8 cellular contexts compared by ENCODE assay signal in the genomic region with DNA sequence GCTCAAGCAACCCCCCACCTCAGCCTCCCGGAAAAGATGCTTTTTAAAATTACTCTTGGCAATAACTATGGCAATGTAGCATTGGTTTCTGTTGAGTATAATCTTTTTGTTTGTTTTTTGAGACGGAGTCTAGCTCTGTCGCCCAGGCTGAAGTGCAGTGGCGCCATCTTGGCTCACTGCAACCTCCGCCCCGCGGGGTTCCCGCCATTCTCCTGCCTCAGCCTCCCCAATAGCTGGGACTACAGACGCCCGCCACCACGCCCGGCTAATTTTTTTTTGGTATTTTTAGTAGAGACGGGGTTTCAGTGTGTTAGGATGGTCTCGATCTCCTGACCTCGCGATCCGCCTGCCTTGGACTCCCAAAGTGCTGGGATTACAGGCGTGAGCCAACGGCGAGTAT. TPM values are rescaled to one million over a fixed set of nuclear protein-coding genes. Genes with fewer than 3 reads are reported as not detected.
DNase-seq lines count a peak whose midpoint lies in the region; ATAC-seq and TF ChIP-seq lines count a peak whose summit lies in the region.
"Not testable (repeated sequence)": the region's sequence is repeated elsewhere in the genome, so short reads cannot be mapped to it uniquely, and the experiment has no call there.

No MANE protein-coding gene starts in this region.

- intact Hi-C loops in Panc1 (cut with micrococcal nuclease; ENCODE audit: unreplicated experiment): not testable (repeated sequence)
- intact Hi-C loops in dendritic cell treated with granulocyte-macrophage colony-stimulating factor and Interleukin-4, amounts not matched to agents 40 ng/mL and 50 ng/mL, for 4 days (cut with micrococcal nuclease): loop anchor here (2.0 to 10.0 kb wide), 3 partner anchors 15 to 457 kb away; partner anchors contain the start of gene KLHL8

- peaks cover 35 to 55% (median 43%) of the 10 kb centered on the region in 11 experiments for H3K9me3 ChIP-seq in BLaER1 treated with 17β-estradiol and CSF1 and Interleukin-3, amounts not matched to agents 10 nM and 100 nM (replicated peaks in 1 of 11)
- not testable (repeated sequence) for H3K9me3 ChIP-seq in HUES6 (ENCODE audit: control insufficient read depth, insufficient read depth, low read depth, low read length); Panc1 (ENCODE audit: control insufficient read depth, insufficient read depth, low read depth, low read length); iPS-15b (ENCODE audit: control insufficient read depth, insufficient read depth, low read length)

- peak overlapping the region; percentile 71 to 88 (median 76) for H3K4me3 ChIP-seq in BLaER1 treated with 17β-estradiol and CSF1 and Interleukin-3, amounts not matched to agents 10 nM and 100 nM
- H3K4me3 ChIP-seq in HUES6 (ENCODE audit: low read depth, low read length) (peak overlapping the region; percentile 66), Panc1 (ENCODE audit: low read depth in 2 of 2, low read length in 2 of 2) (peak overlapping the region; percentile 92 to 93), iPS-15b (ENCODE audit: low read depth, low read length) (peak overlapping the region; percentile 69)

- H3K36me3 ChIP-seq in BLaER1 treated with 17β-estradiol and CSF1 and Interleukin-3, amounts not matched to agents 10 nM and 100 nM: peaks cover 24 to 49% (median 38%) of the 10 kb centered on the region in 11 experiments
- not testable (repeated sequence) for H3K36me3 ChIP-seq in HUES6 (ENCODE audit: control insufficient read depth, insufficient read depth, low read length); Panc1 (ENCODE audit: control insufficient read depth, insufficient read depth, low read length); iPS-15b (ENCODE audit: control insufficient read depth, insufficient read depth, low read length)

- H3K4me1 Mint-ChIP-seq in activated T-cell treated with anti-CD3 and anti-CD28 coated beads, Interleukin-2, amount 50 U/mL, for 4 hours (ENCODE audit: low read depth): peaks cover 47% of the 10 kb centered on the region
- peaks cover 44% of the 10 kb centered on the region for H3K4me1 Mint-ChIP-seq in dendritic cell treated with granulocyte-macrophage colony-stimulating factor and Interleukin-4, amounts not matched to agents 40 ng/mL and 50 ng/mL, for 4 days (ENCODE audit: low read depth)
- peaks cover 36 to 46% of the 10 kb centered on the region in 2 donors for H3K4me1 Mint-ChIP-seq in natural killer cell treated with Interleukin-12 subunit alpha and Interleukin-12 subunit beta and Interleukin-15 and Interleukin-18, amount 100 ng/mL, for 72 hours (ENCODE audit: low read depth in 2 of 2)
- H3K4me1 Mint-ChIP-seq in stimulated activated naive CD8-positive, alpha-beta T cell treated with anti-CD3 and anti-CD28 coated beads, Interleukin-15, Interleukin-2, amounts not matched to agents 100 ng/mL and 50 ng/mL, for 24 hours (ENCODE audit: low read depth): peaks cover 46% of the 10 kb centered on the region

- in situ Hi-C loops in Panc1 (cut with HindIII; ENCODE audit: low pct_unique_long_range_greater_than_20kb, low sequenced_read_pairs): not testable (repeated sequence)

- not testable (repeated sequence) for H3K27me3 Mint-ChIP-seq in activated T-cell treated with anti-CD3 and anti-CD28 coated beads, Interleukin-2, amount 50 U/mL, for 4 hours (ENCODE audit: low read depth); dendritic cell treated with granulocyte-macrophage colony-stimulating factor and Interleukin-4, amounts not matched to agents 40 ng/mL and 50 ng/mL, for 4 days; natural killer cell treated with Interleukin-12 subunit alpha and Interleukin-12 subunit beta and Interleukin-15 and Interleukin-18, amount 100 ng/mL, for 72 hours; stimulated activated naive CD8-positive, alpha-beta T cell treated with anti-CD3 and anti-CD28 coated beads, Interleukin-15, Interleukin-2, amounts not matched to agents 100 ng/mL and 50 ng/mL, for 24 hours

- peaks cover 0 to 31% (median 3%) of the 10 kb centered on the region in 11 experiments; a peak in 8 of 22 replicates for H4K20me1 ChIP-seq in BLaER1 treated with 17β-estradiol and CSF1 and Interleukin-3, amounts not matched to agents 10 nM and 100 nM

- H3K4me3 Mint-ChIP-seq in activated T-cell treated with anti-CD3 and anti-CD28 coated beads, Interleukin-2, amount 50 U/mL, for 4 hours: peak overlapping the region; percentile 95
- peak overlapping the region; percentile 90 for H3K4me3 Mint-ChIP-seq in dendritic cell treated with granulocyte-macrophage colony-stimulating factor and Interleukin-4, amounts not matched to agents 40 ng/mL and 50 ng/mL, for 4 days
- H3K4me3 Mint-ChIP-seq in natural killer cell treated with Interleukin-12 subunit alpha and Interleukin-12 subunit beta and Interleukin-15 and Interleukin-18, amount 100 ng/mL, for 72 hours: peak overlapping the region; percentile 94
- peak overlapping the region; percentile 96 for H3K4me3 Mint-ChIP-seq in stimulated activated naive CD8-positive, alpha-beta T cell treated with anti-CD3 and anti-CD28 coated beads, Interleukin-15, Interleukin-2, amounts not matched to agents 100 ng/mL and 50 ng/mL, for 24 hours

- H3K27ac ChIP-seq in BLaER1 treated with 17β-estradiol and CSF1 and Interleukin-3, amounts not matched to agents 10 nM and 100 nM: peak overlapping the region; percentile 88 to 96 (median 92)
- not testable (repeated sequence) for H3K27ac ChIP-seq in HUES6 (ENCODE audit: low read depth, low read length)
- peak overlapping the region; percentile 95 for H3K27ac ChIP-seq in Panc1 (ENCODE audit: low read length)

- peak overlapping the region; percentile 93 for H3K27ac Mint-ChIP-seq in dendritic cell treated with granulocyte-macrophage colony-stimulating factor and Interleukin-4, amounts not matched to agents 40 ng/mL and 50 ng/mL, for 4 days
- H3K27ac Mint-ChIP-seq in natural killer cell treated with Interleukin-12 subunit alpha and Interleukin-12 subunit beta and Interleukin-15 and Interleukin-18, amount 100 ng/mL, for 72 hours: peak overlapping the region; percentile 87 to 94
- H3K27ac Mint-ChIP-seq in stimulated activated naive CD8-positive, alpha-beta T cell treated with anti-CD3 and anti-CD28 coated beads, Interleukin-15, Interleukin-2, amounts not matched to agents 100 ng/mL and 50 ng/mL, for 24 hours: peak overlapping the region; percentile 90

- not testable (repeated sequence) for DNase-seq in Panc1 (ENCODE audit: low read depth, low spot score); activated T-cell treated with anti-CD3 and anti-CD28 coated beads, Interleukin-2, amount 50 U/mL, for 4 hours; natural killer cell treated with Interleukin-12 subunit alpha and Interleukin-12 subunit beta and Interleukin-15 and Interleukin-18, amount 100 ng/mL, for 72 hours (ENCODE audit: low spot score)

- H3K9me3 Mint-ChIP-seq in activated T-cell treated with anti-CD3 and anti-CD28 coated beads, Interleukin-2, amount 50 U/mL, for 4 hours; dendritic cell treated with granulocyte-macrophage colony-stimulating factor and Interleukin-4, amounts not matched to agents 40 ng/mL and 50 ng/mL, for 4 days; natural killer cell treated with Interleukin-12 subunit alpha and Interleukin-12 subunit beta and Interleukin-15 and Interleukin-18, amount 100 ng/mL, for 72 hours; stimulated activated naive CD8-positive, alpha-beta T cell treated with anti-CD3 and anti-CD28 coated beads, Interleukin-15, Interleukin-2, amounts not matched to agents 100 ng/mL and 50 ng/mL, for 24 hours: not testable (repeated sequence)

- not testable (repeated sequence) for TF ChIP-seq CTCF in Panc1 (IDR thresholded peaks at IDR 0.05)

- not testable (repeated sequence) for H3K36me3 Mint-ChIP-seq in activated T-cell treated with anti-CD3 and anti-CD28 coated beads, Interleukin-2, amount 50 U/mL, for 4 hours (ENCODE audit: insufficient read depth); natural killer cell treated with Interleukin-12 subunit alpha and Interleukin-12 subunit beta and Interleukin-15 and Interleukin-18, amount 100 ng/mL, for 72 hours
- peaks cover 40% of the 10 kb centered on the region for H3K36me3 Mint-ChIP-seq in dendritic cell treated with granulocyte-macrophage colony-stimulating factor and Interleukin-4, amounts not matched to agents 40 ng/mL and 50 ng/mL, for 4 days (ENCODE audit: low read depth)
- H3K36me3 Mint-ChIP-seq in stimulated activated naive CD8-positive, alpha-beta T cell treated with anti-CD3 and anti-CD28 coated beads, Interleukin-15, Interleukin-2, amounts not matched to agents 100 ng/mL and 50 ng/mL, for 24 hours (ENCODE audit: low read depth): peaks cover 12% of the 10 kb centered on the region

- not testable (repeated sequence) for BruUV-seq in Panc1 (replicated peaks; lab: Mats Ljungman, UMichigan)

- H3K27me3 ChIP-seq in BLaER1 treated with 17β-estradiol and CSF1 and Interleukin-3, amounts not matched to agents 10 nM and 100 nM; HUES6 (ENCODE audit: control insufficient read depth, insufficient read depth, low read length); Panc1 (ENCODE audit: control insufficient read depth, insufficient read depth, low read length); iPS-15b (ENCODE audit: control insufficient read depth, insufficient read depth, low read length): not testable (repeated sequence)

- H3K4me1 ChIP-seq in BLaER1 treated with 17β-estradiol and CSF1 and Interleukin-3, amounts not matched to agents 10 nM and 100 nM: peaks cover 18 to 42% (median 26%) of the 10 kb centered on the region in 10 experiments; a peak in 19 of 20 replicates
- not testable (repeated sequence) for H3K4me1 ChIP-seq in HUES6 (ENCODE audit: control insufficient read depth, insufficient read depth, low read length); Panc1 (ENCODE audit: control insufficient read depth, insufficient read depth, low read length); iPS-15b (ENCODE audit: control insufficient read depth, insufficient read depth, low read length)

- ATAC-seq in Panc1; activated T-cell treated with anti-CD3 and anti-CD28 coated beads, Interleukin-2, amount 50 U/mL, for 4 hours; natural killer cell treated with Interleukin-12 subunit alpha and Interleukin-12 subunit beta and Interleukin-15 and Interleukin-18, amount 100 ng/mL, for 72 hours: not testable (repeated sequence)

- CTCF ChIA-PET in Panc1 (lab: Charles Lee): not testable (repeated sequence)

- peak overlapping the region; percentile 86 to 97 (median 90) for H3K4me2 ChIP-seq in BLaER1 treated with 17β-estradiol and CSF1 and Interleukin-3, amounts not matched to agents 10 nM and 100 nM

- POLR2A ChIA-PET in Panc1 (lab: Charles Lee): interaction anchor here (0.7 to 1.0 kb wide), 2 partner anchors 11 to 142 kb away, joined by 3 to 4 read pairs; no protein-coding TSS in a partner anchor

- peak overlapping the region; percentile 85 to 97 (median 92) for H3K9ac ChIP-seq in BLaER1 treated with 17β-estradiol and CSF1 and Interleukin-3, amounts not matched to agents 10 nM and 100 nM
- not testable (repeated sequence) for H3K9ac ChIP-seq in HUES6 (ENCODE audit: low read length); iPS-15b (ENCODE audit: low read depth, low read length)

RNA-seq across cellular contexts. Expression of gene HSD17B11, which starts 0.9 kb away (rescaled TPM):
- 34.9 TPM for total RNA-seq in Panc1 (2021; ENCODE audit: unreplicated experiment)
- 34.4 TPM for polyA plus RNA-seq in Panc1 (2012; ENCODE audit: insufficient read length)
- 1 to 10 TPM; 5.3 to 8.9 (median 7.4) TPM for total RNA-seq in activated T-cell treated with anti-CD3 and anti-CD28 coated beads, Interleukin-2, amount 50 U/mL, for 4 hours
- 10 to 100 TPM; 11.2 to 18.3 TPM for total RNA-seq in natural killer cell treated with Interleukin-12 subunit alpha and Interleukin-12 subunit beta and Interleukin-15 and Interleukin-18, amount 100 ng/mL, for 72 hours

RNA-seq across cellular contexts. Expression of gene NUDT9, which starts 32.3 kb away (rescaled TPM):
- 21.7 TPM for total RNA-seq in Panc1 (2021; ENCODE audit: unreplicated experiment)
- 22.7 TPM for polyA plus RNA-seq in Panc1 (2012; ENCODE audit: insufficient read length)
- total RNA-seq in activated T-cell treated with anti-CD3 and anti-CD28 coated beads, Interleukin-2, amount 50 U/mL, for 4 hours: 10 to 100 TPM; 15.9 to 21.0 (median 16.6) TPM
- 10 to 100 TPM; 14.6 to 18.2 TPM for total RNA-seq in natural killer cell treated with Interleukin-12 subunit alpha and Interleukin-12 subunit beta and Interleukin-15 and Interleukin-18, amount 100 ng/mL, for 72 hours
